ENCODE assay signal across 14 cellular contexts in the genomic region with DNA sequence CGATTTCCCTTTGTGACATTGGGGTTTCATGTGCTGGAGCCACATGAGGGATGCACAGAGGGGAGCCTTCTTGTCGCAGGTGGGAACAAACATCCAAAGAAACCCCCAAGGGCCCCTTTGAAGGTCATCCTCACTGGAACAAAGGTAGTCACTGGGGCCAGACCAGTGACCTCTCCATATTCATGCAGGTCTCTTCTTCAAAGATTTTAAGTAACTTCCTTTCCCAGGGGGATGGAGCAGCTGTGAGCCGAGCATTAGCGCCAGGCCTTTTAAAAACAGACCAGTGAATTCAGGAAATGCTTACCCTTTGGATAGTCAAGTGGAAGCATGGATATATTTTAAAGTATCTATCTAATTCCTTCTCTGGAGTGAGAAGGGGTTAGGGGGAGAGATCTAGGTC.
"Had no signal": no experiment of that assay in that cellular context is flagged by ENCODE, and none has a peak within 500 bp of the region (broad histone marks: within the 10 kb centered on the region; RNA-seq: fewer than 3 reads in every experiment).

No MANE protein-coding gene starts in this region.

- H3K36me3 ChIP-seq: gastrocnemius medialis, right lobe of liver, upper lobe of left lung had no signal

- H3K27ac ChIP-seq: gastrocnemius medialis, right lobe of liver had no signal

- H3K4me3 ChIP-seq: gastrocnemius medialis, right lobe of liver, upper lobe of left lung had no signal

- DNase-seq: activated CD4-positive, alpha-beta T cell treated with anti-CD3 and anti-CD28 coated beads, Interleukin-2, amount 50 U/mL, for 48 hours; activated CD4-positive, CD25-positive, alpha-beta regulatory T cell treated with anti-CD3 and anti-CD28 coated beads, Interleukin-2, amount 50 U/mL, for 72 hours; activated CD8-positive, alpha-beta memory T cell treated with anti-CD3 and anti-CD28 coated beads, Interleukin-2, amount 10 ng/mL, durations not matched to agents 7 days and 5 days; activated gamma-delta T cell; activated naive CD8-positive, alpha-beta T cell treated with anti-CD3 and anti-CD28 coated beads, Interleukin-2, amount 10 ng/mL, durations not matched to agents 7 days and 5 days; activated T-cell treated with anti-CD3 and anti-CD28 coated beads, Interleukin-2, amount 50 U/mL, for 24 hours; aorta; gastrocnemius medialis; midbrain; naive B cell; right lobe of liver; stimulated activated CD4-positive, alpha-beta T cell treated with anti-CD3 and anti-CD28 coated beads, Interleukin-2, amount 100 ng/mL, for 24 hours; stimulated activated naive B cell treated with anti-CD40 and anti-IgM and Interleukin-4, amounts not matched to agents 10 μg/mL and 1 μg/mL and 100 μg/mL, for 72 hours; upper lobe of left lung had no signal

- H3K27me3 ChIP-seq: gastrocnemius medialis, right lobe of liver, upper lobe of left lung had no signal

- H3K4me1 Mint-ChIP-seq: activated CD8-positive, alpha-beta memory T cell treated with anti-CD3 and anti-CD28 coated beads, Interleukin-2, amount 10 ng/mL, durations not matched to agents 7 days and 5 days; activated naive CD8-positive, alpha-beta T cell treated with anti-CD3 and anti-CD28 coated beads, Interleukin-2, amount 10 ng/mL, durations not matched to agents 7 days and 5 days; naive B cell had no signal

- H3K27ac Mint-ChIP-seq: activated CD8-positive, alpha-beta memory T cell treated with anti-CD3 and anti-CD28 coated beads, Interleukin-2, amount 10 ng/mL, durations not matched to agents 7 days and 5 days; activated naive CD8-positive, alpha-beta T cell treated with anti-CD3 and anti-CD28 coated beads, Interleukin-2, amount 10 ng/mL, durations not matched to agents 7 days and 5 days; activated T-cell treated with anti-CD3 and anti-CD28 coated beads, Interleukin-2, amount 50 U/mL, for 24 hours; naive B cell; stimulated activated naive B cell treated with anti-CD40 and anti-IgM and Interleukin-4, amounts not matched to agents 10 μg/mL and 1 μg/mL and 100 μg/mL, for 72 hours had no signal

- H3K4me3 Mint-ChIP-seq: activated CD8-positive, alpha-beta memory T cell treated with anti-CD3 and anti-CD28 coated beads, Interleukin-2, amount 10 ng/mL, durations not matched to agents 7 days and 5 days; activated naive CD8-positive, alpha-beta T cell treated with anti-CD3 and anti-CD28 coated beads, Interleukin-2, amount 10 ng/mL, durations not matched to agents 7 days and 5 days; activated T-cell treated with anti-CD3 and anti-CD28 coated beads, Interleukin-2, amount 50 U/mL, for 24 hours; naive B cell; stimulated activated naive B cell treated with anti-CD40 and anti-IgM and Interleukin-4, amounts not matched to agents 10 μg/mL and 1 μg/mL and 100 μg/mL, for 72 hours had no signal

- H3K9me3 ChIP-seq: gastrocnemius medialis, right lobe of liver, upper lobe of left lung had no signal

- H3K9me3 Mint-ChIP-seq: activated naive CD8-positive, alpha-beta T cell treated with anti-CD3 and anti-CD28 coated beads, Interleukin-2, amount 10 ng/mL, durations not matched to agents 7 days and 5 days; activated T-cell treated with anti-CD3 and anti-CD28 coated beads, Interleukin-2, amount 50 U/mL, for 24 hours had no signal

- H3K36me3 Mint-ChIP-seq: activated CD8-positive, alpha-beta memory T cell treated with anti-CD3 and anti-CD28 coated beads, Interleukin-2, amount 10 ng/mL, durations not matched to agents 7 days and 5 days; activated naive CD8-positive, alpha-beta T cell treated with anti-CD3 and anti-CD28 coated beads, Interleukin-2, amount 10 ng/mL, durations not matched to agents 7 days and 5 days; naive B cell; stimulated activated naive B cell treated with anti-CD40 and anti-IgM and Interleukin-4, amounts not matched to agents 10 μg/mL and 1 μg/mL and 100 μg/mL, for 72 hours had no signal

- H3K27me3 Mint-ChIP-seq: activated CD8-positive, alpha-beta memory T cell treated with anti-CD3 and anti-CD28 coated beads, Interleukin-2, amount 10 ng/mL, durations not matched to agents 7 days and 5 days; activated naive CD8-positive, alpha-beta T cell treated with anti-CD3 and anti-CD28 coated beads, Interleukin-2, amount 10 ng/mL, durations not matched to agents 7 days and 5 days; activated T-cell treated with anti-CD3 and anti-CD28 coated beads, Interleukin-2, amount 50 U/mL, for 24 hours had no signal
